Comparison of ENCODE assay signal across 19 cellular contexts in genomic region chr3:129491794-129492193, GRCh38. TPM values are rescaled to one million over a fixed set of nuclear protein-coding genes. Genes with fewer than 3 reads are reported as not detected.
DNase-seq lines count a peak whose midpoint lies in the region; ATAC-seq, FAIRE-seq and TF ChIP-seq lines count a peak whose summit lies in the region.
"Had no signal": no experiment of that assay in that cellular context is flagged by ENCODE, and none has a peak within 500 bp of the region (broad histone marks: within the 10 kb centered on the region; RNA-seq: fewer than 3 reads in every experiment).

No MANE protein-coding gene starts in this region.

- TF ChIP-seq RAD21 in IMR-90 (IDR thresholded peaks at IDR 0.05; ENCODE audit: low read length) (no peak), H1 (IDR thresholded peaks at IDR 0.05 in 1 of 2, conservative IDR thresholded peaks at IDR 0.05 in 1 of 2; ENCODE audit: low read depth in 2 of 2, low read length in 2 of 2) (no peak)

- H4K8ac ChIP-seq in IMR-90 (ENCODE audit: low read depth in 2 of 2, low read length in 2 of 2) (peak overlapping the region; percentile 84 to 87), H1 (ENCODE audit: extremely low read depth, insufficient read depth, low read length) (no peak overlapping the region; the same call in 1 of the 2 replicates)

- H2BK20ac ChIP-seq in IMR-90 (ENCODE audit: low read depth, low read length) (peak overlapping the region; percentile 91), H1 (ENCODE audit: low read length) (no peak overlapping the region)

- peak; percentile 49; the same call in 1 of the 2 replicates for TF ChIP-seq POLR2A in IMR-90 (IDR thresholded peaks at IDR 0.05; ENCODE audit: low read depth, low read length)
- no peak for TF ChIP-seq POLR2A in H1 (IDR thresholded peaks at IDR 0.05; ENCODE audit: control extremely low read depth in 1 of 2, low read depth in 2 of 2, low read length in 2 of 2)

- H3K4me1 ChIP-seq in BLaER1 (peaks cover 7% of the 10 kb centered on the region), IMR-90 (ENCODE audit: control insufficient read depth, insufficient read depth, low read length) (peaks cover 31% of the 10 kb centered on the region), H1 (replicated peaks in 1 of 4; ENCODE audit: control insufficient read depth in 3 of 4, insufficient read depth in 4 of 4, low read length in 3 of 4) (peaks cover 0 to 14% (median 3%) of the 10 kb centered on the region in 4 experiments)

- peak overlapping the region; percentile 85 for H3K14ac ChIP-seq in IMR-90 (replicated peaks; ENCODE audit: low read depth, low read length)
- H3K14ac ChIP-seq in H1 (ENCODE audit: insufficient read length) = no peak overlapping the region

- no peaks in the 10 kb centered on the region for H3K9me3 ChIP-seq in BLaER1
- no peaks in the 10 kb centered on the region for H3K9me3 ChIP-seq in IMR-90 (ENCODE audit: control insufficient read depth, insufficient read depth, low read length)
- no peaks in the 10 kb centered on the region for H3K9me3 ChIP-seq in H1 (ENCODE audit: insufficient read depth in 2 of 2, low read depth in 1 of 2, low read length in 1 of 2)
- H3K9me3 ChIP-seq: Caco-2, MG63 had no signal

- H2AFZ ChIP-seq in IMR-90 (replicated peaks; ENCODE audit: low read length, poor library complexity) (peak overlapping the region; percentile 53), H1 (ENCODE audit: low read length) (no peak overlapping the region)

- H3K4me3 ChIP-seq in BLaER1 = no peak overlapping the region
- no peak overlapping the region for H3K4me3 ChIP-seq in IMR-90 (ENCODE audit: insufficient read depth, low read depth, low read length)
- H3K4me3 ChIP-seq in H1 (ENCODE audit: extremely low read depth in 1 of 4, insufficient read depth in 2 of 4, low read depth in 3 of 4, low read length in 4 of 4) = no peak overlapping the region
- H3K4me3 ChIP-seq: MG63 had no signal

- DNase-seq in IMR-90 (peak; percentile 85), H1 (ENCODE audit: low read depth in 1 of 2, low spot score in 2 of 2) (no peak), non-pigmented ciliary epithelial cell (ENCODE audit: low read depth) (peak; percentile 35), NCI-H2107 (lab: John Stamatoyannopoulos, UW) (no peak), NCI-H2081 (lab: John Stamatoyannopoulos, UW) (no peak)
- no peak for DNase-seq in stimulated activated naive CD4-positive, alpha-beta T cell treated with Interleukin-2 at 50 U/mL for 16 hours (lab: John Stamatoyannopoulos, UW)
- no peak for DNase-seq in activated naive CD4-positive, alpha-beta T cell treated with anti-CD3 and anti-CD28 coated beads, Interleukin-2, amount 50 U/mL, for 16 hours
- DNase-seq: Caco-2, MG63, NCI-H1105, NCI-H187, NCI-H2171, NCI-H510A treated with DMSO at 0.1 percent for 48 hours had no signal

- H3K9ac ChIP-seq in BLaER1 (peak overlapping the region; percentile 32; the same call in 1 of the 2 replicates), IMR-90 (ENCODE audit: low read depth, low read length) (no peak overlapping the region; the same call in 1 of the 2 replicates), H1 (replicated peaks in 1 of 4; ENCODE audit: extremely low read depth in 1 of 4, low read depth in 3 of 4, low read length in 3 of 4) (no peak overlapping the region)
- H3K9ac ChIP-seq: KMS-11 had no signal

- H3K18ac ChIP-seq in IMR-90 (ENCODE audit: low read depth, low read length) = peak overlapping the region; percentile 53
- H3K18ac ChIP-seq in H1 (ENCODE audit: extremely low read depth, low read length) = no peak overlapping the region

- H2AK5ac ChIP-seq in IMR-90 (ENCODE audit: low read depth, low read length) (peak overlapping the region; percentile 100), H1 (ENCODE audit: low read depth, low read length) (no peak overlapping the region)

- TF ChIP-seq CTCF in IMR-90 (conservative IDR thresholded peaks at IDR 0.05; ENCODE audit: low read depth, low read length) (no peak), H1 (IDR thresholded peaks at IDR 0.05; ENCODE audit: control extremely low read depth in 1 of 3, insufficient read depth in 1 of 3, low read depth in 1 of 3, low read length in 3 of 3) (no peak)

- CTCF ChIA-PET in IMR-90 (lab: Yijun Ruan, JAX) = no interaction called here
- CTCF ChIA-PET in H1 (lab: Charles Lee; ENCODE audit: partially characterized antibody) = interaction anchor here (0.7 to 11.2 kb wide), 18 partner anchors 9 to 707 kb away, joined by 3 to 93 read pairs (median 5); no protein-coding TSS in a partner anchor

- WGBS in IMR-90 (ENCODE audit: extremely low coverage in 2 of 2, insufficient read length in 1 of 2), 2 experiments = 64% methylated on average over 7 of the region's 9 CpGs; no CpG with 5 or more reads in 1 of the 2 experiments
- WGBS in H1 (ENCODE audit: extremely low coverage in 1 of 2, insufficient coverage in 1 of 2, insufficient read length in 1 of 2, insufficient replicate concordance in 2 of 2, low coverage in 1 of 2, low lambda C conversion rate in 2 of 2, missing lambda C conversion rate in 1 of 2), 2 experiments = 96% methylated on average over 9 of the region's 9 CpGs; no CpG with 5 or more reads in 1 of the 2 experiments

- ATAC-seq in IMR-90 (ENCODE audit: low read depth) = peak; percentile 10; the same call in 1 of the 2 replicates

- dilution Hi-C loops in IMR-90 (cut with HindIII; ENCODE audit: low sequenced_read_pairs, unreplicated experiment) = no loop called here

- no peaks in the 10 kb centered on the region for H4K20me1 ChIP-seq in BLaER1
- no peaks in the 10 kb centered on the region for H4K20me1 ChIP-seq in IMR-90 (ENCODE audit: insufficient read depth, low read length)
- no peaks in the 10 kb centered on the region for H4K20me1 ChIP-seq in H1 (replicated peaks in 1 of 2; ENCODE audit: control insufficient read depth in 1 of 2, insufficient read depth in 2 of 2, low read length in 2 of 2)

- TF ChIP-seq EP300 in H1 (IDR thresholded peaks at IDR 0.05; ENCODE audit: borderline replicate concordance in 1 of 2, low read depth in 2 of 2, low read length in 2 of 2) = no peak

- no peaks in the 10 kb centered on the region for H3K79me2 ChIP-seq in H1 (ENCODE audit: control insufficient read depth in 1 of 2, insufficient read depth in 2 of 2, low read length in 2 of 2)

- H2BK120ac ChIP-seq in IMR-90 (ENCODE audit: low read depth, low read length) (peak overlapping the region; percentile 96), H1 (replicated peaks; ENCODE audit: low read depth, low read length) (no peak overlapping the region)

- H4K91ac ChIP-seq in IMR-90 (ENCODE audit: insufficient read depth, low read depth, low read length) (peak overlapping the region; percentile 93), H1 (replicated peaks; ENCODE audit: insufficient read length, low read length) (no peak overlapping the region)

- no peaks in the 10 kb centered on the region for H3K23me2 ChIP-seq in H1 (ENCODE audit: low read depth, low read length)

- no peak overlapping the region for H2AK9ac ChIP-seq in IMR-90 (replicated peaks; ENCODE audit: low read depth, low read length, poor library complexity)

- H3K56ac ChIP-seq in IMR-90 (ENCODE audit: extremely low read depth, insufficient read depth, low read length) (0 out of 2 replicates have a peak overlapping the region, but pooled peaks have one; percentile 14), H1 (replicated peaks; ENCODE audit: insufficient read length, low read depth, low read length) (no peak overlapping the region)

- H3K4me2 ChIP-seq in BLaER1 = no peak overlapping the region
- H3K4me2 ChIP-seq in IMR-90 (ENCODE audit: low read depth, low read length) = no peak overlapping the region
- H3K4me2 ChIP-seq in H1 (ENCODE audit: insufficient read depth in 1 of 2, low read depth in 2 of 2, low read length in 2 of 2) = no peak overlapping the region
- H3K4me2 ChIP-seq: KMS-11 had no signal

- H3K9me1 ChIP-seq in IMR-90 (ENCODE audit: insufficient read depth, low read length) = peaks cover 28% of the 10 kb centered on the region

- no peak for FAIRE-seq in H1 (lab: Jason Lieb, UNC)
- FAIRE-seq: GM12891 had no signal

- intact Hi-C loops in IMR-90 (cut with micrococcal nuclease) = no loop called here

- H3K27ac ChIP-seq in BLaER1 (0 out of 2 replicates have a peak overlapping the region, but pooled peaks have one; percentile 10), IMR-90 (ENCODE audit: insufficient read depth, low read length) (peak overlapping the region; percentile 54), H1 (ENCODE audit: low read depth, low read length) (no peak overlapping the region)
- H3K27ac ChIP-seq: C4-2B, HL-60, KMS-11 had no signal

- H2BK12ac ChIP-seq in H1 (ENCODE audit: low read depth, low read length) = no peak overlapping the region

- H3K36me3 ChIP-seq in BLaER1 (peaks cover 67% of the 10 kb centered on the region), IMR-90 (ENCODE audit: control insufficient read depth, insufficient read depth, low read length) (0 out of 2 replicates have a peak, but pooled peaks cover 3% of the 10 kb centered on the region), H1 (ENCODE audit: control insufficient read depth in 2 of 4, insufficient read depth in 4 of 4, low read length in 3 of 4) (peaks cover 0 to 2% (median 0%) of the 10 kb centered on the region in 4 experiments; a peak in 1 of 8 replicates)

- H2BK5ac ChIP-seq in IMR-90 (ENCODE audit: low read depth, low read length, poor library complexity, severe bottlenecking) (peak overlapping the region; percentile 95), H1 (ENCODE audit: low read depth, low read length) (0 out of 2 replicates have a peak overlapping the region, but pooled peaks have one; percentile 35)

- peaks cover 2 to 46% of the 10 kb centered on the region in 2 experiments; a peak in 2 of 4 replicates for H3K79me1 ChIP-seq in IMR-90 (ENCODE audit: low read depth in 1 of 2, low read length in 2 of 2)
- H3K79me1 ChIP-seq in H1 (ENCODE audit: low read depth, low read length) = no peaks in the 10 kb centered on the region

- peak overlapping the region; percentile 91 for H3K23ac ChIP-seq in IMR-90 (ENCODE audit: low read depth, low read length)
- H3K23ac ChIP-seq in H1 (ENCODE audit: insufficient read length) = no peak overlapping the region

- H2BK15ac ChIP-seq in IMR-90 (ENCODE audit: low read depth, low read length) = peak overlapping the region; percentile 96; the same call in 1 of the 3 replicates
- H2BK15ac ChIP-seq in H1 (ENCODE audit: low read length) = no peak overlapping the region

- H3K4ac ChIP-seq in IMR-90 (ENCODE audit: low read depth, low read length) (peak overlapping the region; percentile 92), H1 (replicated peaks; ENCODE audit: insufficient read length, low read depth, low read length) (no peak overlapping the region)

- in situ Hi-C loops in IMR-90 (cut with MboI; ENCODE audit: low sequenced_read_pairs) = loop anchor here (5.0 kb wide), 3 partner anchors 111 to 436 kb away; no protein-coding TSS in a partner anchor

- H4K5ac ChIP-seq in IMR-90 (ENCODE audit: low read depth, low read length) = peak overlapping the region; percentile 46
- no peak overlapping the region for H4K5ac ChIP-seq in H1 (ENCODE audit: insufficient read length, low read depth, low read length)

- BruUV-seq in IMR-90 (replicated peaks; lab: Mats Ljungman, UMichigan) = no TSS peak

- H3K27me3 ChIP-seq in BLaER1 = no peaks in the 10 kb centered on the region
- H3K27me3 ChIP-seq in IMR-90 (ENCODE audit: control insufficient read depth, insufficient read depth, low read length) = no peaks in the 10 kb centered on the region
- no peaks in the 10 kb centered on the region for H3K27me3 ChIP-seq in H1 (replicated peaks in 1 of 4; ENCODE audit: control insufficient read depth in 3 of 4, extremely low read depth in 1 of 4, insufficient read depth in 3 of 4, low read length in 3 of 4)
- H3K27me3 ChIP-seq: MG63 had no signal

- POLR2A ChIA-PET in IMR-90 (lab: Charles Lee; ENCODE audit: unreplicated experiment) (no interaction called here), H1 (lab: Charles Lee; ENCODE audit: partially characterized antibody) (no interaction called here)

RNA-seq across cellular contexts. Expression of gene RHO, which starts 36.6 kb away (rescaled TPM):
- not detected in 2 replicates for total RNA-seq in IMR-90 (2012; rRNA removed)
- polyA plus RNA-seq in IMR-90 (2012; rRNA removed) = not detected in 2 replicates
- polyA plus RNA-seq in IMR-90 (2012; cell fraction: cytosol; rRNA removed) = not detected in 2 replicates
- polyA plus RNA-seq in IMR-90 (2012; cell fraction: nucleus; rRNA removed; ENCODE audit: low replicate concordance) = 0.03 TPM in 1 of 2 replicates, not detected in the other
- not detected in 2 replicates for total RNA-seq in H1 (2021; fragmentation: NEBNext Ultra II Directional; extraction: Animal tissue kit (Norgen Biotek cat#: 25700))
- not detected in 2 replicates for polyA plus RNA-seq in H1 (2011; rRNA removed)
- not detected for polyA plus RNA-seq in H1 (2011; cell fraction: cytosol; rRNA removed)
- not detected for polyA plus RNA-seq in H1 (2011; cell fraction: nucleus; rRNA removed)
- polyA plus RNA-seq in H1 (2012, experiment 1 of 2) = not detected in 4 replicates
- not detected for polyA plus RNA-seq in H1 (2012, experiment 2 of 2)
- polyA plus RNA-seq in H1 (2013, experiment 1 of 2) = not detected
- polyA plus RNA-seq in H1 (2013, experiment 2 of 2) = not detected
- polyA minus RNA-seq in H1 (2011; rRNA and poly(A)+ RNA removed) = not detected in 2 replicates
- not detected for polyA minus RNA-seq in H1 (2011; cell fraction: cytosol; rRNA and poly(A)+ RNA removed)
- 0.20 TPM for polyA minus RNA-seq in H1 (2011; cell fraction: nucleus; rRNA and poly(A)+ RNA removed)
- total RNA-seq: A172, Caco-2 had no signal

RNA-seq across cellular contexts. Expression of gene H1-8, which starts 51.2 kb away (rescaled TPM):
- total RNA-seq in IMR-90 (2012; rRNA removed) = not detected in 2 replicates
- polyA plus RNA-seq in IMR-90 (2012; rRNA removed) (not detected in 2 replicates), H1 (2011; rRNA removed) (not detected in 2 replicates)
- not detected in 2 replicates for polyA plus RNA-seq in IMR-90 (2012; cell fraction: cytosol; rRNA removed)
- polyA plus RNA-seq in IMR-90 (2012; cell fraction: nucleus; rRNA removed; ENCODE audit: low replicate concordance) = not detected in 2 replicates
- total RNA-seq in H1 (2021; fragmentation: NEBNext Ultra II Directional; extraction: Animal tissue kit (Norgen Biotek cat#: 25700)) = not detected in 2 replicates
- polyA plus RNA-seq in H1 (2011; cell fraction: cytosol; rRNA removed) = not detected
- not detected for polyA plus RNA-seq in H1 (2011; cell fraction: nucleus; rRNA removed)
- not detected in 4 replicates for polyA plus RNA-seq in H1 (2012, experiment 1 of 2)
- not detected for polyA plus RNA-seq in H1 (2012, experiment 2 of 2)
- polyA plus RNA-seq in H1 (2013, experiment 1 of 2) = not detected
- polyA plus RNA-seq in H1 (2013, experiment 2 of 2) = not detected
- polyA minus RNA-seq in H1 (2011; rRNA and poly(A)+ RNA removed) = not detected in 2 replicates
- not detected for polyA minus RNA-seq in H1 (2011; cell fraction: cytosol; rRNA and poly(A)+ RNA removed)
- not detected for polyA minus RNA-seq in H1 (2011; cell fraction: nucleus; rRNA and poly(A)+ RNA removed)
- total RNA-seq: A172, Caco-2 had no signal

RNA-seq across cellular contexts. Expression of gene IFT122, which starts 51.8 kb away (rescaled TPM):
- total RNA-seq in IMR-90 (2012; rRNA removed) = 27.2 and 28.0 TPM in 2 replicates
- polyA plus RNA-seq in IMR-90 (2012; rRNA removed) = 16.8 and 17.1 TPM in 2 replicates
- 12.3 and 16.3 TPM in 2 replicates for polyA plus RNA-seq in IMR-90 (2012; cell fraction: cytosol; rRNA removed)
- 63.8 and 113 TPM in 2 replicates for polyA plus RNA-seq in IMR-90 (2012; cell fraction: nucleus; rRNA removed; ENCODE audit: low replicate concordance)
- total RNA-seq in H1 (2021; fragmentation: NEBNext Ultra II Directional; extraction: Animal tissue kit (Norgen Biotek cat#: 25700)) = 23.7 and 26.2 TPM in 2 replicates
- polyA plus RNA-seq in H1 (2011; rRNA removed) = 25.1 and 37.8 TPM in 2 replicates
- polyA plus RNA-seq in H1 (2011; cell fraction: cytosol; rRNA removed) = 25.4 TPM
- polyA plus RNA-seq in H1 (2011; cell fraction: nucleus; rRNA removed) = 83.2 TPM
- polyA plus RNA-seq in H1 (2012, experiment 1 of 2) = 24.7 to 27.3 TPM (median 26.7 TPM) in 4 replicates
- 11.7 TPM for polyA plus RNA-seq in H1 (2012, experiment 2 of 2)
- 10.8 TPM for polyA plus RNA-seq in H1 (2013, experiment 1 of 2)
- 10.7 TPM for polyA plus RNA-seq in H1 (2013, experiment 2 of 2)
- polyA minus RNA-seq in H1 (2011; rRNA and poly(A)+ RNA removed) = 51.7 and 59.2 TPM in 2 replicates
- 27.2 TPM for polyA minus RNA-seq in H1 (2011; cell fraction: cytosol; rRNA and poly(A)+ RNA removed)
- polyA minus RNA-seq in H1 (2011; cell fraction: nucleus; rRNA and poly(A)+ RNA removed) = 50.2 TPM

RNA-seq across cellular contexts. Expression of gene MBD4, which starts 52.0 kb away (rescaled TPM):
- 13.8 and 22.2 TPM in 2 replicates for total RNA-seq in IMR-90 (2012; rRNA removed)
- polyA plus RNA-seq in IMR-90 (2012; rRNA removed) (14.9 and 15.0 TPM in 2 replicates), H1 (2011; rRNA removed) (11.1 and 11.2 TPM in 2 replicates)
- 6.9 and 10.6 TPM in 2 replicates for polyA plus RNA-seq in IMR-90 (2012; cell fraction: cytosol; rRNA removed)
- polyA plus RNA-seq in IMR-90 (2012; cell fraction: nucleus; rRNA removed; ENCODE audit: low replicate concordance) = 30.3 and 65.5 TPM in 2 replicates
- total RNA-seq in H1 (2021; fragmentation: NEBNext Ultra II Directional; extraction: Animal tissue kit (Norgen Biotek cat#: 25700)) = 33.4 and 35.8 TPM in 2 replicates
- polyA plus RNA-seq in H1 (2011; cell fraction: cytosol; rRNA removed) = 21.5 TPM
- polyA plus RNA-seq in H1 (2011; cell fraction: nucleus; rRNA removed) = 17.8 TPM
- 20.2 to 32.6 TPM (median 22.2 TPM) in 4 replicates for polyA plus RNA-seq in H1 (2012, experiment 1 of 2)
- polyA plus RNA-seq in H1 (2012, experiment 2 of 2) = 2.5 TPM
- 38.1 TPM for polyA plus RNA-seq in H1 (2013, experiment 1 of 2)
- polyA plus RNA-seq in H1 (2013, experiment 2 of 2) = 37.6 TPM
- polyA minus RNA-seq in H1 (2011; rRNA and poly(A)+ RNA removed) = 19.3 and 20.7 TPM in 2 replicates
- polyA minus RNA-seq in H1 (2011; cell fraction: cytosol; rRNA and poly(A)+ RNA removed) = 17.2 TPM
- polyA minus RNA-seq in H1 (2011; cell fraction: nucleus; rRNA and poly(A)+ RNA removed) = 46.7 TPM

Comparison
In these comparisons a context has a peak if more than half of its experiments do, and no peak if none do; other contexts are left out.
1. DNase-seq: peak in IMR-90 (single experiment) and non-pigmented ciliary epithelial cell (single experiment); none in H1 (0 of 2), NCI-H2107 (single experiment), NCI-H2081 (0 of 2), stimulated activated naive CD4-positive, alpha-beta T cell treated with Interleukin-2 at 50 U/mL for 16 hours (single experiment) and activated naive CD4-positive, alpha-beta T cell treated with anti-CD3 and anti-CD28 coated beads, Interleukin-2, amount 50 U/mL, for 16 hours (single experiment).